ENCODE assay signal across 35 cellular contexts in the genomic region with DNA sequence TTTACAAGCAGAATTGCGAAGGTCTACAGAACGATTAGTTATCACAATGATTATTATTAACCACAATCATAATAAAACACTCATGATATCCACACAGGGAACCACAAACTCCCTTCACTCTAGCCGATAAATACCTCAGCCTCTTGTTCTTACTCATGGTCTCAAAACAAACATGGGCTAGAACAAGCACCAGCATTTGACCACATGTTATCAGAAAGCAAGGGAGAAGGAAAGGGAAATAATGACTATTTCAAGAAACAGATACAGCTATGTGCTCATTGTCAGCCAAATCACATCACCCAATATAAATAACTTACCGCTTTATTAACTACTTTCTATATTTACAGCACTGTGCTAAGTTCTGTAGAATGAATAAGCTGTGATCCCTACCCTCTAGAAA.
"Had no signal": no experiment of that assay in that cellular context is flagged by ENCODE, and none has a peak within 500 bp of the region (broad histone marks: within the 10 kb centered on the region; RNA-seq: fewer than 3 reads in every experiment).

No MANE protein-coding gene starts in this region.

- H2AFZ ChIP-seq: neural progenitor cell, parathyroid adenoma had no signal

- H3K79me2 ChIP-seq: parathyroid adenoma had no signal

- H3K4me2 ChIP-seq: neural progenitor cell had no signal

- H3K36me3 ChIP-seq: adrenal gland, cardiac muscle cell, colonic mucosa, esophagus squamous epithelium, heart right ventricle, left lung, lower lobe of right lung, neural progenitor cell, thoracic aorta had no signal

- H3K4me3 ChIP-seq: adrenal gland, cardiac muscle cell, colonic mucosa, esophagus squamous epithelium, heart right ventricle, left lung, lower lobe of right lung, neural progenitor cell, thoracic aorta had no signal

- H3K4me1 ChIP-seq: adrenal gland, colonic mucosa, esophagus squamous epithelium, heart right ventricle, left lung, lower lobe of right lung, neural progenitor cell, parathyroid adenoma had no signal

- H3K9ac ChIP-seq: neural progenitor cell, parathyroid adenoma had no signal

- H3K9me3 ChIP-seq: adrenal gland, colonic mucosa, esophagus squamous epithelium, left lung, lower lobe of right lung, thoracic aorta had no signal

- FAIRE-seq: endometrium, islet of Langerhans, urothelium cell line had no signal

- ATAC-seq: activated CD8-positive, alpha-beta memory T cell treated with anti-CD3 and anti-CD28 coated beads, Interleukin-2, amount 10 ng/mL, durations not matched to agents 7 days and 5 days; activated CD8-positive, alpha-beta T cell treated with anti-CD3 and anti-CD28 coated beads, Interleukin-2, amount 10 ng/mL, durations not matched to agents 7 days and 5 days; activated T-cell treated with anti-CD3 and anti-CD28 coated beads, Interleukin-2, amount 50 U/mL, for 72 hours; heart right ventricle; left lung; lower lobe of right lung; natural killer cell; right cardiac atrium; stimulated activated effector memory CD8-positive, alpha-beta T cell treated with anti-CD3 and anti-CD28 coated beads, Interleukin-12 subunit alpha, Interleukin-12 subunit beta, amount 100 ng/mL, for 72 hours; T-helper 17 cell had no signal

- H3K27me3 ChIP-seq: cardiac muscle cell, colonic mucosa, esophagus squamous epithelium, left lung, neural progenitor cell had no signal

- H3K27ac ChIP-seq: adrenal gland, cardiac muscle cell, colonic mucosa, epithelial cell of prostate, esophagus squamous epithelium, heart right ventricle, left lung, lower lobe of right lung, neural progenitor cell, parathyroid adenoma, thoracic aorta had no signal

- DNase-seq: activated B cell treated with CpG ODN at 0.5 μM for 24 hours; activated CD4-positive, alpha-beta T cell treated with anti-CD3 and anti-CD28 coated beads, Interleukin-2, amount 50 U/mL, for 1 hour; activated CD8-positive, alpha-beta memory T cell treated with anti-CD3 and anti-CD28 coated beads, Interleukin-2, amount 10 ng/mL, durations not matched to agents 7 days and 5 days; activated CD8-positive, alpha-beta T cell treated with anti-CD3 and anti-CD28 coated beads, Interleukin-2, amount 10 ng/mL, durations not matched to agents 7 days and 5 days; activated naive CD4-positive, alpha-beta T cell treated with anti-CD3 and anti-CD28 coated beads for 36 hours; activated naive CD8-positive, alpha-beta T cell treated with anti-CD3 and anti-CD28 coated beads for 36 hours; activated T-cell treated with anti-CD3 and anti-CD28 coated beads for 4 hours; activated T-cell treated with anti-CD3 and anti-CD28 coated beads, Interleukin-2, amount 50 U/mL, for 72 hours; adrenal gland; aorta; cerebellar nuclear complex; colonic mucosa; effector CD8-positive, alpha-beta T cell; esophagus squamous epithelium; foreskin melanocyte; heart right ventricle; left lung; lower lobe of right lung; mesendoderm; natural killer cell; occipital lobe; right cardiac atrium; stimulated activated CD4-positive, alpha-beta T cell treated with anti-CD3 and anti-CD28 coated beads, Interleukin-4, amount 100 ng/mL, for 1 hour; T-helper 17 cell; T1000; trophoblast cell had no signal
